ENCODE assay signal across 9 cellular contexts in genomic region chr19:29259153-29259552, GRCh38. TPM values are rescaled to one million over a fixed set of nuclear protein-coding genes. Genes with fewer than 3 reads are reported as not detected.
DNase-seq lines count a peak whose midpoint lies in the region; ATAC-seq, FAIRE-seq and TF ChIP-seq lines count a peak whose summit lies in the region.
"Had no signal": no experiment of that assay in that cellular context is flagged by ENCODE, and none has a peak within 500 bp of the region (broad histone marks: within the 10 kb centered on the region; RNA-seq: fewer than 3 reads in every experiment).

No MANE protein-coding gene starts in this region.

- FAIRE-seq in keratinocyte (lab: Jason Lieb, UNC) = no peak

- no peaks in the 10 kb centered on the region for H3F3A ChIP-seq in DOHH2 (ENCODE audit: control insufficient read depth, insufficient read depth)

- no peaks in the 10 kb centered on the region for H3K9me1 ChIP-seq in keratinocyte (ENCODE audit: control insufficient read depth, extremely low read depth, insufficient read depth, low read length)

- dilution Hi-C loops in keratinocyte (cut with MboI; ENCODE audit: extremely low pct_ligation_motif_present, low sequenced_read_pairs) = no loop called here

- peak; percentile 52; the same call in 2 of the 3 replicates for ATAC-seq in SK-N-SH treated with all-trans-retinoic acid at 6 μM for 48 hours
- ATAC-seq in lower lobe of right lung = no peak

- H3K79me2 ChIP-seq in DOHH2 (ENCODE audit: control insufficient read depth, low read length) (no peaks in the 10 kb centered on the region), keratinocyte (ENCODE audit: control insufficient read depth, insufficient read depth, low read length) (no peaks in the 10 kb centered on the region)

- H3K9me3 ChIP-seq in DOHH2 (ENCODE audit: control insufficient read depth, insufficient read depth, low read length) = no peaks in the 10 kb centered on the region; the same call in 1 of the 2 replicates
- H3K9me3 ChIP-seq in keratinocyte (ENCODE audit: control insufficient read depth, low read depth, low read length) = peaks cover 2% of the 10 kb centered on the region
- no peaks in the 10 kb centered on the region for H3K9me3 ChIP-seq in lower lobe of right lung

- H4K20me1 ChIP-seq in DOHH2 (ENCODE audit: control insufficient read depth, insufficient read depth, low read depth, low read length) (no peaks in the 10 kb centered on the region), keratinocyte (ENCODE audit: control insufficient read depth, extremely low read depth, insufficient read depth, low read length) (no peaks in the 10 kb centered on the region)

- H3K4me1 Mint-ChIP-seq in glutamatergic neuron (ENCODE audit: low read depth, unreplicated experiment) = peaks cover 33% of the 10 kb centered on the region

- H2AFZ ChIP-seq in keratinocyte (ENCODE audit: control insufficient read depth, low read length) = no peak overlapping the region

- TF ChIP-seq CTCF in DOHH2 (IDR thresholded peaks at IDR 0.05; ENCODE audit: low read depth, low read length, poor library complexity, severe bottlenecking) (peak; percentile 57), keratinocyte (optimal IDR thresholded peaks at IDR 0.05 in 1 of 3, IDR thresholded peaks at IDR 0.05 in 1 of 3, conservative IDR thresholded peaks at IDR 0.05 in 1 of 3; ENCODE audit: extremely low read depth in 1 of 3, insufficient read depth in 2 of 3, low read length in 3 of 3) (peak; percentile 8 to 16 (median 11)), glutamatergic neuron (IDR thresholded peaks at IDR 0.05; ENCODE audit: partially characterized antibody, unreplicated experiment) (no peak), lower lobe of right lung (IDR thresholded peaks at IDR 0.05) (no peak)

- H3K36me3 ChIP-seq in DOHH2 (ENCODE audit: control insufficient read depth, low read length) (no peaks in the 10 kb centered on the region), keratinocyte (ENCODE audit: control insufficient read depth in 2 of 2, extremely low read depth in 1 of 2, insufficient read depth in 2 of 2, low read length in 2 of 2) (no peaks in the 10 kb centered on the region), lower lobe of right lung (no peaks in the 10 kb centered on the region)

- no peaks in the 10 kb centered on the region for H3K9me2 ChIP-seq in DOHH2 (replicated peaks; ENCODE audit: control insufficient read depth, low read length)

- H3K4me3 Mint-ChIP-seq in glutamatergic neuron (ENCODE audit: unreplicated experiment) = no peak overlapping the region
- H3K4me3 Mint-ChIP-seq: nephron had no signal

- peaks cover 12% of the 10 kb centered on the region for H3K9me3 Mint-ChIP-seq in glutamatergic neuron (ENCODE audit: unreplicated experiment)
- H3K9me3 Mint-ChIP-seq: nephron had no signal

- no peak overlapping the region for H3K9ac ChIP-seq in keratinocyte (ENCODE audit: control insufficient read depth, extremely low read depth, insufficient read depth, low read length)

- no peak overlapping the region for H3K27ac ChIP-seq in DOHH2 (ENCODE audit: low read depth, low read length)
- H3K27ac ChIP-seq in keratinocyte (ENCODE audit: control insufficient read depth, insufficient read depth, low read length) = no peak overlapping the region
- no peak overlapping the region for H3K27ac ChIP-seq in lower lobe of right lung

- H3K4me2 ChIP-seq in DOHH2 (ENCODE audit: low read length) (no peak overlapping the region), keratinocyte (ENCODE audit: control insufficient read depth, extremely low read depth, insufficient read depth, low read depth, low read length) (no peak overlapping the region)

- no peak overlapping the region for H3K27ac Mint-ChIP-seq in glutamatergic neuron (ENCODE audit: unreplicated experiment)
- H3K27ac Mint-ChIP-seq: nephron had no signal

- peaks cover 6% of the 10 kb centered on the region for H3K27me3 Mint-ChIP-seq in glutamatergic neuron (ENCODE audit: unreplicated experiment)

- H3K4me3 ChIP-seq in DOHH2 (ENCODE audit: low read length) = no peak overlapping the region
- H3K4me3 ChIP-seq in keratinocyte (ENCODE audit: control insufficient read depth in 2 of 3, extremely low read depth in 1 of 3, insufficient read depth in 2 of 3, low read depth in 1 of 3, low read length in 3 of 3) = no peak overlapping the region
- no peak overlapping the region for H3K4me3 ChIP-seq in lower lobe of right lung

- intact Hi-C loops in lower lobe of right lung (cut with DNase I) = no loop called here

- H3K27me3 ChIP-seq in DOHH2 (ENCODE audit: control insufficient read depth, low read length) (no peaks in the 10 kb centered on the region), keratinocyte (ENCODE audit: control insufficient read depth, extremely low read depth, insufficient read depth, low read length) (no peaks in the 10 kb centered on the region), lower lobe of right lung (ENCODE audit: low read depth) (peaks cover 13% of the 10 kb centered on the region)

- DNase-seq in HT-29 (ENCODE audit: low spot score) (peak; percentile 42), keratinocyte (ENCODE audit: low read depth, low spot score) (no peak), NCI-H510A (lab: John Stamatoyannopoulos, UW) (no peak), glutamatergic neuron (no peak), T-helper 9 cell (no peak), lower lobe of right lung (no peak)

- no peaks in the 10 kb centered on the region for H3K36me3 Mint-ChIP-seq in glutamatergic neuron (ENCODE audit: unreplicated experiment)

- H3K4me1 ChIP-seq in DOHH2 (ENCODE audit: control insufficient read depth, low read length) (no peaks in the 10 kb centered on the region), keratinocyte (ENCODE audit: control insufficient read depth, extremely low read depth, insufficient read depth, low read length) (no peaks in the 10 kb centered on the region), lower lobe of right lung (no peaks in the 10 kb centered on the region)

TF ChIP-seq in SK-N-SH treated with all-trans-retinoic acid at 6 μM for 48 hours, 23 proteins besides CTCF, POLR2A, EP300 and RAD21 (continues in another document):
- TF ChIP-seq ZNF565 (CRISPR knock-in tag; conservative IDR thresholded peaks at IDR 0.05; ENCODE audit: low read depth) = no peak
- TF ChIP-seq SNAI2 (CRISPR knock-in tag; IDR thresholded peaks at IDR 0.05) = no peak
- no peak for TF ChIP-seq CSRNP3 (CRISPR knock-in tag; IDR thresholded peaks at IDR 0.05)
- TF ChIP-seq ZFP30 (CRISPR knock-in tag; IDR thresholded peaks at IDR 0.05) = no peak
- TF ChIP-seq, protein P1, sequence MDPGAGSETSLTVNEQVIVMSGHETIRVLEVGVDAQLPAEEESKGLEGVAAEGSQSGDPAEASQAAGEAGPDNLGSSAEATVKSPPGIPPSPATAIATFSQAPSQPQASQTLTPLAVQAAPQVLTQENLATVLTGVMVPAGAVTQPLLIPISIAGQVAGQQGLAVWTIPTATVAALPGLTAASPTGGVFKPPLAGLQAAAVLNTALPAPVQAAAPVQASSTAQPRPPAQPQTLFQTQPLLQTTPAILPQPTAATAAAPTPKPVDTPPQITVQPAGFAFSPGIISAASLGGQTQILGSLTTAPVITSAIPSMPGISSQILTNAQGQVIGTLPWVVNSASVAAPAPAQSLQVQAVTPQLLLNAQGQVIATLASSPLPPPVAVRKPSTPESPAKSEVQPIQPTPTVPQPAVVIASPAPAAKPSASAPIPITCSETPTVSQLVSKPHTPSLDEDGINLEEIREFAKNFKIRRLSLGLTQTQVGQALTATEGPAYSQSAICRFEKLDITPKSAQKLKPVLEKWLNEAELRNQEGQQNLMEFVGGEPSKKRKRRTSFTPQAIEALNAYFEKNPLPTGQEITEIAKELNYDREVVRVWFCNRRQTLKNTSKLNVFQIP (CRISPR knock-in tag; IDR thresholded peaks at IDR 0.05; ENCODE audit: borderline replicate concordance, low read depth) = no peak
- TF ChIP-seq TCF4 (CRISPR knock-in tag; IDR thresholded peaks at IDR 0.05; ENCODE audit: borderline replicate concordance) = no peak
- no peak for TF ChIP-seq PATZ1 (CRISPR knock-in tag; IDR thresholded peaks at IDR 0.05; ENCODE audit: borderline replicate concordance)
- no peak for TF ChIP-seq ZNF8 (CRISPR knock-in tag; IDR thresholded peaks at IDR 0.05)

RNA-seq across cellular contexts. Expression of gene UQCRFS1, which starts 46.2 kb away (rescaled TPM):
- 68.6 and 69.8 TPM in 2 replicates for total RNA-seq in HT-29 (2014; rRNA removed; shearing (Covaris generic))
- polyA plus RNA-seq in keratinocyte = 49.9 to 60.0 TPM (median 54.1 TPM) in 3 replicates
- polyA plus RNA-seq in keratinocyte (2011; ENCODE audit: low read depth) = 17.5 TPM
- polyA plus RNA-seq in keratinocyte (2011; cell fraction: cytosol; rRNA removed) = 49.7 and 83.0 TPM in 2 replicates
- polyA plus RNA-seq in keratinocyte (2011; cell fraction: nucleus; rRNA removed) = 30.1 and 31.1 TPM in 2 replicates
- 33.0 and 33.3 TPM in 2 replicates for polyA plus RNA-seq in keratinocyte (2012; ENCODE audit: low replicate concordance)
- 28.7 to 36.8 TPM (median 33.2 TPM) in 3 replicates for polyA minus RNA-seq in keratinocyte
- polyA minus RNA-seq in keratinocyte (2011; cell fraction: cytosol; rRNA and poly(A)+ RNA removed) = 31.3 TPM
- polyA minus RNA-seq in keratinocyte (2011; cell fraction: nucleus; rRNA and poly(A)+ RNA removed) = 5.8 and 7.7 TPM in 2 replicates
- total RNA-seq in glutamatergic neuron (ENCODE audit: unreplicated experiment) (34.9 TPM), lower lobe of right lung (21.5 TPM)

Comparison
In these comparisons a context has a peak if more than half of its experiments do, and no peak if none do; other contexts are left out.
1. CTCF ChIP-seq: peak in DOHH2 (single experiment) and keratinocyte (3 of 3); none in glutamatergic neuron (single experiment) and lower lobe of right lung (single experiment).